ENCODE assay signal across 24 cellular contexts in the genomic region with DNA sequence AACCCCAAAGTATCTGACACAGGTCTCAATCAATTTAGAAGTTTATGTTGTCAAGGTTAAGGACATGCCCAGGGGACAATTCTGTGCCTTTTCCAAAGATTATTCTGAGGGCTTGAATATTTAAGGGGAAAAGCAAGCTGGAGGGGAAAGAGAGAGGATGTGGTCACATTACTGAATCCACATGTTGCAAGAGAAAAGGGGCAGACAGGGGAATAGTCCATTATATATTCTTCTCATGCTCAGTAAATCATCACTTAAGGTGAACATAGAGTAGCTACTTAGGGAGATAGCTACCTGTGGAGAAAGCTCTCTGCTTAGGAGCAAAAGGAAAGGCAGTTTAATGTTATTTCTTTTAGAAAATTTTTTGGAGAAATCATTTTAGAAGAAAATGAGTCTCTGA.
"Had no signal": no experiment of that assay in that cellular context is flagged by ENCODE, and none has a peak within 500 bp of the region (broad histone marks: within the 10 kb centered on the region; RNA-seq: fewer than 3 reads in every experiment).

No MANE protein-coding gene starts in this region.

- H3K27ac ChIP-seq: dorsolateral prefrontal cortex, epithelial cell of prostate, esophagus muscularis mucosa, foreskin keratinocyte, gastroesophageal sphincter, heart left ventricle, hepatocyte, left lung, neutrophil, pancreas, right lobe of liver, thoracic aorta, transverse colon, upper lobe of right lung, uterus had no signal

- H3K4me1 Mint-ChIP-seq: naive thymus-derived CD8-positive, alpha-beta T cell; stimulated activated naive B cell treated with anti-CD40 and anti-IgM and Interleukin-4, amounts not matched to agents 10 μg/mL and 1 μg/mL and 100 μg/mL, for 72 hours had no signal

- H3K27me3 ChIP-seq: dorsolateral prefrontal cortex, esophagus muscularis mucosa, foreskin keratinocyte, gastroesophageal sphincter, heart left ventricle, hepatocyte, left lung, neutrophil, pancreas, right lobe of liver, transverse colon, upper lobe of right lung, uterus had no signal

- H3K9me3 Mint-ChIP-seq: stimulated activated naive CD8-positive, alpha-beta T cell treated with anti-CD3 and anti-CD28 coated beads, Interleukin-15, Interleukin-2, amounts not matched to agents 100 ng/mL and 50 ng/mL, for 24 hours had no signal

- H2AFZ ChIP-seq: hepatocyte had no signal

- H3K9me3 ChIP-seq: esophagus muscularis mucosa, gastroesophageal sphincter, neutrophil, pancreas, right lobe of liver, thoracic aorta, transverse colon, upper lobe of right lung, uterus had no signal

- H3K4me3 ChIP-seq: dorsolateral prefrontal cortex, esophagus muscularis mucosa, gastroesophageal sphincter, heart left ventricle, hepatocyte, left lung, pancreas, right lobe of liver, thoracic aorta, transverse colon, upper lobe of right lung, uterus had no signal

- H3K36me3 ChIP-seq: esophagus muscularis mucosa, gastroesophageal sphincter, heart left ventricle, left lung, neutrophil, pancreas, right lobe of liver, thoracic aorta, transverse colon, upper lobe of right lung, uterus had no signal

- H3K4me3 Mint-ChIP-seq: naive thymus-derived CD8-positive, alpha-beta T cell; stimulated activated naive B cell treated with anti-CD40 and anti-IgM and Interleukin-4, amounts not matched to agents 10 μg/mL and 1 μg/mL and 100 μg/mL, for 72 hours; stimulated activated naive CD8-positive, alpha-beta T cell treated with anti-CD3 and anti-CD28 coated beads, Interleukin-15, Interleukin-2, amounts not matched to agents 100 ng/mL and 50 ng/mL, for 24 hours had no signal

- H3K27me3 Mint-ChIP-seq: naive thymus-derived CD8-positive, alpha-beta T cell; stimulated activated naive B cell treated with anti-CD40 and anti-IgM and Interleukin-4, amounts not matched to agents 10 μg/mL and 1 μg/mL and 100 μg/mL, for 72 hours; stimulated activated naive CD8-positive, alpha-beta T cell treated with anti-CD3 and anti-CD28 coated beads, Interleukin-15, Interleukin-2, amounts not matched to agents 100 ng/mL and 50 ng/mL, for 24 hours had no signal

- H3K27ac Mint-ChIP-seq: naive thymus-derived CD8-positive, alpha-beta T cell; stimulated activated naive B cell treated with anti-CD40 and anti-IgM and Interleukin-4, amounts not matched to agents 10 μg/mL and 1 μg/mL and 100 μg/mL, for 72 hours; stimulated activated naive CD8-positive, alpha-beta T cell treated with anti-CD3 and anti-CD28 coated beads, Interleukin-15, Interleukin-2, amounts not matched to agents 100 ng/mL and 50 ng/mL, for 24 hours had no signal

- DNase-seq: dorsolateral prefrontal cortex; effector CD4-positive, alpha-beta T cell; foreskin keratinocyte; heart left ventricle; left cardiac atrium; left lung; mammary epithelial cell; naive thymus-derived CD8-positive, alpha-beta T cell; pancreas; right lobe of liver; small intestine; stimulated activated CD4-positive, alpha-beta T cell treated with anti-CD3 and anti-CD28 coated beads, Interleukin-15, amount 100 ng/mL, for 24 hours; stimulated activated CD4-positive, alpha-beta T cell treated with anti-CD3 and anti-CD28 coated beads, Interleukin-2, amount 100 ng/mL, for 48 hours; stimulated activated naive B cell treated with anti-CD40 and anti-IgM and Interleukin-4, amounts not matched to agents 10 μg/mL and 1 μg/mL and 100 μg/mL, for 72 hours; transverse colon; upper lobe of right lung; uterus had no signal

- H3K4me1 ChIP-seq: esophagus muscularis mucosa, foreskin keratinocyte, gastroesophageal sphincter, heart left ventricle, left lung, pancreas, right lobe of liver, transverse colon, upper lobe of right lung, uterus had no signal

- H3K79me2 ChIP-seq: hepatocyte had no signal

- H3K36me3 Mint-ChIP-seq: naive thymus-derived CD8-positive, alpha-beta T cell; stimulated activated naive B cell treated with anti-CD40 and anti-IgM and Interleukin-4, amounts not matched to agents 10 μg/mL and 1 μg/mL and 100 μg/mL, for 72 hours had no signal

- H3K4me2 ChIP-seq: hepatocyte had no signal

- ATAC-seq: foreskin keratinocyte; gastroesophageal sphincter; heart left ventricle; left cardiac atrium; left lung; naive thymus-derived CD8-positive, alpha-beta T cell; pancreas; right lobe of liver; stimulated activated naive B cell treated with anti-CD40 and anti-IgM and Interleukin-4, amounts not matched to agents 10 μg/mL and 1 μg/mL and 100 μg/mL, for 72 hours; upper lobe of right lung had no signal
